Comparison of ENCODE assay signal across 11 cellular contexts in genomic region chr11:8839306-8839956, GRCh38.
DNase-seq lines count a peak whose midpoint lies in the region; ATAC-seq, FAIRE-seq and TF ChIP-seq lines count a peak whose summit lies in the region.
"Had no signal": no experiment of that assay in that cellular context is flagged by ENCODE, and none has a peak within 500 bp of the region (broad histone marks: within the 10 kb centered on the region; RNA-seq: fewer than 3 reads in every experiment).

No MANE protein-coding gene starts in this region.

- no peaks in the 10 kb centered on the region for H3K36me3 ChIP-seq in SJSA1
- no peaks in the 10 kb centered on the region for H3K36me3 ChIP-seq in hepatocyte (replicated peaks; ENCODE audit: insufficient read depth, low read depth)

- no peaks in the 10 kb centered on the region for H4K20me1 ChIP-seq in hepatocyte (ENCODE audit: insufficient read depth, poor library complexity, severe bottlenecking)

- TF ChIP-seq CTCF in hepatocyte (IDR thresholded peaks at IDR 0.05; ENCODE audit: poor library complexity), result no peak

- H3K79me2 ChIP-seq in hepatocyte, result peaks cover 52% of the 10 kb centered on the region

- no peaks in the 10 kb centered on the region for H3K9me2 ChIP-seq in hepatocyte (replicated peaks; ENCODE audit: insufficient read depth)

- ATAC-seq in GM21367 (IDR thresholded peaks at IDR 0.05; ENCODE audit: unreplicated experiment), result no peak

- no peaks in the 10 kb centered on the region for H3K9me3 ChIP-seq in SJSA1 (replicated peaks)
- H3K9me3 ChIP-seq in hepatocyte (ENCODE audit: low read depth), result no peaks in the 10 kb centered on the region

- no peak overlapping the region for H2AFZ ChIP-seq in hepatocyte

- peak overlapping the region; percentile 76 for H3K27ac ChIP-seq in SJSA1
- peak overlapping the region; percentile 87 for H3K27ac ChIP-seq in hepatocyte

- WGBS in hepatocyte (ENCODE audit: low lambda C conversion rate, missing lambda C conversion rate), result 33% methylated on average over 1 of the region's 1 CpG

- peak; percentile 79 for FAIRE-seq in GM19239 (lab: Jason Lieb, UNC)
- FAIRE-seq: frontal cortex had no signal

- H3K4me1 ChIP-seq in SJSA1 (replicated peaks), result peaks cover 35% of the 10 kb centered on the region
- H3K4me1 ChIP-seq in hepatocyte (ENCODE audit: insufficient read depth), result peaks cover 26% of the 10 kb centered on the region

- H3K4me3 ChIP-seq in SJSA1, result no peak overlapping the region
- no peak overlapping the region for H3K4me3 ChIP-seq in hepatocyte

- H3K27me3 ChIP-seq in SJSA1 (replicated peaks) (no peaks in the 10 kb centered on the region), hepatocyte (no peaks in the 10 kb centered on the region)

- peak overlapping the region; percentile 67 for H3K4me2 ChIP-seq in hepatocyte

- no peak for DNase-seq in GM19239 (ENCODE audit: insufficient read length, low spot score)
- no peak for DNase-seq in SJSA1 (ENCODE audit: low read depth in 1 of 2, low spot score in 2 of 2)
- no peak for DNase-seq in hepatocyte (ENCODE audit: low spot score)
- DNase-seq in renal cortical epithelial cell (ENCODE audit: low read depth), result peak; percentile 21
- no peak for DNase-seq in OCI-M1 (lab: John Stamatoyannopoulos, UW)
- no peak for DNase-seq in putamen (ENCODE audit: low spot score)
- no peak for DNase-seq in SIG-M5 (lab: John Stamatoyannopoulos, UW)
- DNase-seq: activated T-cell treated with anti-CD3 and anti-CD28 coated beads for 4 hours, NCI-H187 had no signal
